In the genomic region with DNA sequence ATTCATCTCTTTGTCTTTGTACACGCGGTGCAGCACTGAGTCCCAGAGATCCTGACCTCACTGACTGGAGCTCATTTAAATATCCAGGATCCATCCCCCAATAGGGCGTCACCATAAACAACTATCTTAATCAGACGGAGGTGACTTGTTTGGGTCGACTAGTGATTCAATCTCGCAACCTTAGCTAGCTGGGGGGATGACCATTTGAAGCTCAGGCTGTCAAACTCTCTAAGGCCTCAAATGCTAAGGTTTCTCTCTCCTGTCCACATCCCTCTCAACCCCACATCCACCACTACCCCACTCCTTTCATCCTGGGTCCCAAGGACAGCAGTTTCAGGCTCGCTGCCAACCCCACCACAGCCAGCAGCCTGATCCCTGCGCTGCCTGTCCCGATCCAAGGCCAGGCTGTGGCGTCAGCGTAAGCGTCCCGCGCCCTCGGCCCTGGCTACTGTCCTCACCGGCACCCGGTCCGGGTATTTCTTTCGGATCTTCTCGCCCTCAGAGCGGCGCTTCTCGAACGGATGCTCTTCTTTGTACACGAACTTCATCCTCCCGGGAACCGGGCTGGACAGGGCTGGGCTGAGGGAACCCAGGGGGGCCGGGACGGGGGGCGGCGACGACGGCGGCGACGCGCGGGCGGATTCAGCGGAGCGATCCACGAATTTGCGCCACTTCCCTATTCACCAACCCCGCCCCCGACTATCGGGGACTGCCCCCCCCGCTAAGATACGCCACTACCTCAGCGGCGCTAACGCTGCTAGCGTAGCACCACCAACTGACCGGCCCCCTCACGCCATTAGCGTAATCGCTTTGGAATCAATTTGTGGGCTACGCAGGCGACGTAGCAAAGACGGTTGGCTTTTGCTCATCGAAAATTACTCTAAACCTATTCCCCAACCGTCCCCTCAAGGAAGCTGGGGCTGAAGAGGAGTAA, we compare ENCODE assay signal across 8 cellular contexts. TPM values are rescaled to one million over a fixed set of nuclear protein-coding genes. Genes with fewer than 3 reads are reported as not detected.
DNase-seq lines count a peak whose midpoint lies in the region; TF ChIP-seq lines count a peak whose summit lies in the region.

A gene (minus strand): TSS at position 667 of the 934 bp plus-strand sequence. CDS start 119 bp downstream, at position 548.

- peak within 1 kb of the TSS; percentile 97 for H3K4me2 ChIP-seq in DOHH2 (ENCODE audit: low read length)

- peaks cover 5% of the 10 kb centered on the region for H3K27me3 Mint-ChIP-seq in HFFc6 (ENCODE audit: insufficient read depth)

- TF ChIP-seq CTCF in DOHH2 (IDR thresholded peaks at IDR 0.05; ENCODE audit: low read depth, low read length, poor library complexity, severe bottlenecking): no peak
- no peak for TF ChIP-seq CTCF in HFFc6 (IDR thresholded peaks at IDR 0.05)
- no peak for TF ChIP-seq CTCF in right atrium auricular region (IDR thresholded peaks at IDR 0.05)

- H3K9me2 ChIP-seq in DOHH2 (replicated peaks; ENCODE audit: control insufficient read depth, low read length): no peaks in the 10 kb centered on the region

- H3K27me3 ChIP-seq in DOHH2 (ENCODE audit: control insufficient read depth, low read length) (no peaks in the 10 kb centered on the region), right atrium auricular region (no peaks in the 10 kb centered on the region)

- peak within 1 kb of the TSS; percentile 88 for H3K4me3 Mint-ChIP-seq in HFFc6

- under 1% methylated on average over 62 of the region's 62 CpGs for WGBS in urinary bladder

- H3K9me3 Mint-ChIP-seq in HFFc6: no peaks in the 10 kb centered on the region

- H3K27ac Mint-ChIP-seq in HFFc6: peak within 1 kb of the TSS; percentile 94

- H3K4me3 ChIP-seq in DOHH2 (ENCODE audit: low read length): peak within 1 kb of the TSS; percentile 100
- peak within 1 kb of the TSS; percentile 65 to 83 for H3K4me3 ChIP-seq in right atrium auricular region
- peak within 1 kb of the TSS; percentile 80 for H3K4me3 ChIP-seq in urinary bladder (ENCODE audit: low read depth, low read length)

- H3K27ac ChIP-seq in DOHH2 (ENCODE audit: low read depth, low read length): peak within 1 kb of the TSS; percentile 78
- H3K27ac ChIP-seq in angular gyrus (ENCODE audit: low read depth, low read length): peak within 1 kb of the TSS; percentile 100
- H3K27ac ChIP-seq in right atrium auricular region: peak within 1 kb of the TSS; percentile 96 to 99
- H3K27ac ChIP-seq in urinary bladder (ENCODE audit: low read depth): peak within 1 kb of the TSS; percentile 99

- peaks cover 4% of the 10 kb centered on the region; the same call in 1 of the 2 replicates for H4K20me1 ChIP-seq in DOHH2 (ENCODE audit: control insufficient read depth, insufficient read depth, low read depth, low read length)

- H3K36me3 ChIP-seq in DOHH2 (ENCODE audit: control insufficient read depth, low read length) (peaks cover 61% of the 10 kb centered on the region), right atrium auricular region (peaks cover 44% of the 10 kb centered on the region), urinary bladder (ENCODE audit: insufficient read depth) (no peaks in the 10 kb centered on the region)

- H3F3A ChIP-seq in DOHH2 (ENCODE audit: control insufficient read depth, insufficient read depth): peaks cover 48% of the 10 kb centered on the region

- H3K4me1 Mint-ChIP-seq in HFFc6 (ENCODE audit: low read depth): peaks cover 35% of the 10 kb centered on the region

- H3K4me1 ChIP-seq in DOHH2 (ENCODE audit: control insufficient read depth, low read length) (peaks cover 34% of the 10 kb centered on the region), right atrium auricular region (peaks cover 0 to 35% of the 10 kb centered on the region in 2 donors), urinary bladder (ENCODE audit: insufficient read depth) (no peaks in the 10 kb centered on the region)

- peaks cover 55% of the 10 kb centered on the region for H3K79me2 ChIP-seq in DOHH2 (ENCODE audit: control insufficient read depth, low read length)

- intact Hi-C loops in T-helper 2 cell treated with Interferon-gamma antibody and Interleukin-4, amounts not matched to agents 100 ng/mL and 5 ng/mL, for 36 hours (cut with micrococcal nuclease): no loop called here

- H3K36me3 Mint-ChIP-seq in HFFc6 (ENCODE audit: low read depth): peaks cover 37% of the 10 kb centered on the region

- DNase-seq in HFFc6 (peak; percentile 75), NCI-H1436 (lab: John Stamatoyannopoulos, UW) (peak; percentile 90), right atrium auricular region (ENCODE audit: low spot score) (peak; percentile 94), pulmonary artery endothelial cell (ENCODE audit: low read depth, low spot score) (peak; percentile 69)

- H3K9me3 ChIP-seq in DOHH2 (ENCODE audit: control insufficient read depth, insufficient read depth, low read length) (no peaks in the 10 kb centered on the region), right atrium auricular region (no peaks in the 10 kb centered on the region)

RNA-seq across cellular contexts. Expression of the gene that starts here (rescaled TPM):
- total RNA-seq in HFFc6 (2021; fragmentation: NEBNext Ultra II Directional; extraction: Animal tissue kit (Norgen Biotek cat#: 25700)): 100 to 1,000 TPM; 399 to 470 (median 426) TPM
- total RNA-seq in T-helper 2 cell treated with Interferon-gamma antibody and Interleukin-4, amounts not matched to agents 100 ng/mL and 5 ng/mL, for 36 hours: 223 and 242 TPM in 2 replicates
- 100 to 1,000 TPM; 226 to 469 TPM for total RNA-seq in right atrium auricular region
- total RNA-seq in pulmonary artery endothelial cell: 101 and 120 TPM in 2 replicates
- total RNA-seq in urinary bladder: 246 TPM
- 681 TPM for polyA plus RNA-seq in urinary bladder

Comparison
In these comparisons a context has a peak if more than half of its experiments do, and no peak if none do; other contexts are left out.
1. Peak in every context shown above with its lines: DNase-seq, H3K4me3 ChIP-seq and H3K27ac ChIP-seq.